Comparison of ENCODE assay signal across 2 cellular contexts in the genomic region with DNA sequence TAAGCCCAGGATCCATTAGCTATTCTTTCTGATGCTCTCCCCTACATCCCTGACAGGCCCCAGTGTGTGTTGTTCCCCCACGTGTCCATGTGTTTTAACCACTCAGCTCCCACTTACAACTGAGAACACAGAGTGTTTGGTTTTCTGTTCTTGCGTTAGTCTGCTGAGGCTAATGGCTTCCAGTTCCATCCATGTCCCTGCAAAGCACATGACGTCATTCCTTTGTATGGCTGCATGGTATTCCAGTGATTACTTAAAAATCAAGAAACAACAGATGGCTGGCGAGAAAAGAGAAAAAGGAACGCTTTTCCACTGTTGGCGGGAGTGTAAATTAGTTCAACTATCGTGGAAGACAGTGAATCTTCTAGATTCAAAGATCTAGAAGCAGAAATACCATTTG.
TF ChIP-seq lines count a peak whose summit lies in the region.

No MANE protein-coding gene starts in this region.

TF ChIP-seq in HepG2, 621 proteins besides CTCF, POLR2A, EP300 and RAD21 (continued from another document):
- peak; percentile 98 for TF ChIP-seq ATF7 (IDR thresholded peaks at IDR 0.05)
- no peak for TF ChIP-seq ATF7 (CRISPR knock-in tag; IDR thresholded peaks at IDR 0.05)
- TF ChIP-seq RFXAP (CRISPR knock-in tag; IDR thresholded peaks at IDR 0.05; ENCODE audit: borderline replicate concordance) = no peak
- peak; percentile 90 for TF ChIP-seq CREB1 (IDR thresholded peaks at IDR 0.05)
- TF ChIP-seq CREB1 (CRISPR knock-in tag; IDR thresholded peaks at IDR 0.05) = no peak
- TF ChIP-seq, protein P1, sequence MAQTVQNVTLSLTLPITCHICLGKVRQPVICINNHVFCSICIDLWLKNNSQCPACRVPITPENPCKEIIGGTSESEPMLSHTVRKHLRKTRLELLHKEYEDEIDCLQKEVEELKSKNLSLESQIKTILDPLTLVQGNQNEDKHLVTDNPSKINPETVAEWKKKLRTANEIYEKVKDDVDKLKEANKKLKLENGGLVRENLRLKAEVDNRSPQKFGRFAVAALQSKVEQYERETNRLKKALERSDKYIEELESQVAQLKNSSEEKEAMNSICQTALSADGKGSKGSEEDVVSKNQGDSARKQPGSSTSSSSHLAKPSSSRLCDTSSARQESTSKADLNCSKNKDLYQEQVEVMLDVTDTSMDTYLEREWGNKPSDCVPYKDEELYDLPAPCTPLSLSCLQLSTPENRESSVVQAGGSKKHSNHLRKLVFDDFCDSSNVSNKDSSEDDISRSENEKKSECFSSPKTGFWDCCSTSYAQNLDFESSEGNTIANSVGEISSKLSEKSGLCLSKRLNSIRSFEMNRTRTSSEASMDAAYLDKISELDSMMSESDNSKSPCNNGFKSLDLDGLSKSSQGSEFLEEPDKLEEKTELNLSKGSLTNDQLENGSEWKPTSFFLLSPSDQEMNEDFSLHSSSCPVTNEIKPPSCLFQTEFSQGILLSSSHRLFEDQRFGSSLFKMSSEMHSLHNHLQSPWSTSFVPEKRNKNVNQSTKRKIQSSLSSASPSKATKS (CRISPR knock-in tag; IDR thresholded peaks at IDR 0.05) = no peak
TF ChIP-seq in HepG2: peak in this region for 2.

TF ChIP-seq in K562, 482 proteins besides CTCF, POLR2A, EP300 and RAD21:
- TF ChIP-seq UBTF (IDR thresholded peaks at IDR 0.05; ENCODE audit: borderline replicate concordance in 1 of 2, low read depth in 2 of 2, low read length in 2 of 2) (no peak), ATF7 (IDR thresholded peaks at IDR 0.05) (peak; percentile 32; the same call in 1 of the 2 replicates)
- TF ChIP-seq, protein P2, sequence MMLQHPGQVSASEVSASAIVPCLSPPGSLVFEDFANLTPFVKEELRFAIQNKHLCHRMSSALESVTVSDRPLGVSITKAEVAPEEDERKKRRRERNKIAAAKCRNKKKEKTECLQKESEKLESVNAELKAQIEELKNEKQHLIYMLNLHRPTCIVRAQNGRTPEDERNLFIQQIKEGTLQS (IDR thresholded peaks at IDR 0.05) = peak; percentile 11; the same call in 1 of the 2 replicates
- TF ChIP-seq, protein P2 (CRISPR knock-in tag; conservative IDR thresholded peaks at IDR 0.05) = no peak
